ENCODE assay signal across 9 cellular contexts in genomic region chr4:102299708-102300107, GRCh38. TPM values are rescaled to one million over a fixed set of nuclear protein-coding genes. Genes with fewer than 3 reads are reported as not detected.
A peak's percentile ranks its signal among the peaks of the same experiment; 100 is the strongest.
DNase-seq lines count a peak whose midpoint lies in the region; ATAC-seq and TF ChIP-seq lines count a peak whose summit lies in the region.
"Had no signal": no experiment of that assay in that cellular context is flagged by ENCODE, and none has a peak within 500 bp of the region (broad histone marks: within the 10 kb centered on the region; RNA-seq: fewer than 3 reads in every experiment).

No MANE protein-coding gene starts in this region.

- no peak overlapping the region for H3K4me3 Mint-ChIP-seq in central memory CD8-positive, alpha-beta T cell
- no peak overlapping the region for H3K4me3 Mint-ChIP-seq in type B pancreatic cell
- H3K4me3 Mint-ChIP-seq: dendritic cell treated with granulocyte-macrophage colony-stimulating factor and Interleukin-4, amounts not matched to agents 40 ng/mL and 50 ng/mL, for 4 days had no signal

- peaks cover 7% of the 10 kb centered on the region for H3K36me3 Mint-ChIP-seq in central memory CD8-positive, alpha-beta T cell (ENCODE audit: insufficient read depth)
- no peaks in the 10 kb centered on the region for H3K36me3 Mint-ChIP-seq in type B pancreatic cell

- BruUV-seq in OCI-LY7 (replicated peaks; lab: Mats Ljungman, UMichigan): no TSS peak

- H3K9me3 Mint-ChIP-seq in central memory CD8-positive, alpha-beta T cell: no peaks in the 10 kb centered on the region
- H3K9me3 Mint-ChIP-seq in type B pancreatic cell: no peaks in the 10 kb centered on the region
- H3K9me3 Mint-ChIP-seq: dendritic cell treated with granulocyte-macrophage colony-stimulating factor and Interleukin-4, amounts not matched to agents 40 ng/mL and 50 ng/mL, for 4 days had no signal

- H3K9ac ChIP-seq in liver (ENCODE audit: low read depth in 1 of 2, low read length in 2 of 2): no peak overlapping the region

- H3K4me1 Mint-ChIP-seq in central memory CD8-positive, alpha-beta T cell: no peaks in the 10 kb centered on the region
- H3K4me1 Mint-ChIP-seq in type B pancreatic cell (ENCODE audit: unreplicated experiment): peaks cover 4% of the 10 kb centered on the region

- TF ChIP-seq CTCF in OCI-LY7 (conservative IDR thresholded peaks at IDR 0.05; ENCODE audit: low read length): peak; percentile 90
- peak; percentile 50 for TF ChIP-seq CTCF in liver (IDR thresholded peaks at IDR 0.05; ENCODE audit: low read depth, low read length, missing input control)
- peak; percentile 82 for TF ChIP-seq CTCF in type B pancreatic cell (conservative IDR thresholded peaks at IDR 0.05)

- H3K4me1 ChIP-seq in OCI-LY7 (ENCODE audit: insufficient read depth, low read length, poor library complexity, severe bottlenecking): peaks cover 10% of the 10 kb centered on the region
- H3K4me1 ChIP-seq in liver (ENCODE audit: control insufficient read depth in 4 of 4, insufficient read depth in 4 of 4, low read length in 3 of 4): peaks cover 2 to 10% (median 6%) of the 10 kb centered on the region in 4 donors

- H3K27me3 ChIP-seq in liver (ENCODE audit: control insufficient read depth in 4 of 4, insufficient read depth in 4 of 4, low read length in 3 of 4): no peaks in the 10 kb centered on the region

- H3K36me3 ChIP-seq in OCI-LY7 (ENCODE audit: insufficient read depth, low read length): peaks cover 42% of the 10 kb centered on the region
- peaks cover 0 to 5% (median 0%) of the 10 kb centered on the region in 4 donors for H3K36me3 ChIP-seq in liver (ENCODE audit: control insufficient read depth in 4 of 4, insufficient read depth in 3 of 4, low read depth in 1 of 4, low read length in 3 of 4)

- H3K4me2 ChIP-seq in OCI-LY7 (ENCODE audit: low read length): no peak overlapping the region

- no peaks in the 10 kb centered on the region for H4K20me1 ChIP-seq in OCI-LY7 (ENCODE audit: insufficient read depth, low read length)

- no peak overlapping the region for H3K4me3 ChIP-seq in OCI-LY7 (ENCODE audit: low read depth, low read length, poor library complexity, severe bottlenecking)
- H3K4me3 ChIP-seq in liver (ENCODE audit: low read depth in 1 of 3, low read length in 3 of 3): no peak overlapping the region

- H3K27me3 Mint-ChIP-seq in central memory CD8-positive, alpha-beta T cell: no peaks in the 10 kb centered on the region
- no peaks in the 10 kb centered on the region for H3K27me3 Mint-ChIP-seq in type B pancreatic cell
- H3K27me3 Mint-ChIP-seq: dendritic cell treated with granulocyte-macrophage colony-stimulating factor and Interleukin-4, amounts not matched to agents 40 ng/mL and 50 ng/mL, for 4 days had no signal

- H3K9me3 ChIP-seq in OCI-LY7 (ENCODE audit: low read length) (no peaks in the 10 kb centered on the region), liver (ENCODE audit: control insufficient read depth in 4 of 4, low read length in 3 of 4) (no peaks in the 10 kb centered on the region)

- H2AFZ ChIP-seq in OCI-LY7 (ENCODE audit: low read length): no peak overlapping the region

- intact Hi-C loops in OCI-LY7 (cut with micrococcal nuclease; ENCODE audit: unreplicated experiment): loop anchor here (1.0 kb wide), 1 partner anchor 42 kb away; no protein-coding TSS in a partner anchor

- no peak overlapping the region for H3K27ac ChIP-seq in OCI-LY7 (ENCODE audit: low read depth, low read length, poor library complexity, severe bottlenecking)
- H3K27ac ChIP-seq in liver (ENCODE audit: low read depth in 1 of 2, low read length in 2 of 2): no peak overlapping the region

- ATAC-seq in GM19328 (IDR thresholded peaks at IDR 0.05; ENCODE audit: unreplicated experiment): peak; percentile 85
- peak; percentile 80 for ATAC-seq in HG03139 (IDR thresholded peaks at IDR 0.05; ENCODE audit: unreplicated experiment)
- ATAC-seq in central memory CD8-positive, alpha-beta T cell (replicated peaks; ENCODE audit: extremely low read depth, poor library complexity, severe bottlenecking): peak; percentile 54

- peak; percentile 1 for DNase-seq in NCI-H2107 treated with DMSO at 0.1 percent for 48 hours (lab: John Stamatoyannopoulos, UW; ENCODE audit: unreplicated experiment)
- no peak for DNase-seq in NCI-H2107 (lab: John Stamatoyannopoulos, UW)
- peak; percentile 56 for DNase-seq in OCI-LY7 (ENCODE audit: low spot score)
- no peak for DNase-seq in central memory CD8-positive, alpha-beta T cell (ENCODE audit: low spot score in 2 of 2)
- no peak for DNase-seq in type B pancreatic cell (ENCODE audit: extremely low spot score, unreplicated experiment)

- no peaks in the 10 kb centered on the region for H3K9me2 ChIP-seq in OCI-LY7 (ENCODE audit: insufficient read depth, low read length)

- WGBS in liver: 30% methylated on average over 4 of the region's 4 CpGs

- CTCF ChIA-PET in OCI-LY7 (lab: Charles Lee; ENCODE audit: unreplicated experiment): interaction anchor here (1.0 to 1.2 kb wide), 2 partner anchors 8 to 18 kb away, joined by 3 read pairs; no protein-coding TSS in a partner anchor

- POLR2A ChIA-PET in OCI-LY7 (lab: Charles Lee): interaction anchor here (0.6 to 1.2 kb wide), 3 partner anchors 8 to 105 kb away, joined by 3 to 4 read pairs (median 3); no protein-coding TSS in a partner anchor

- no peaks in the 10 kb centered on the region for H3K79me2 ChIP-seq in OCI-LY7 (ENCODE audit: insufficient read depth, low read depth, low read length)

- peak; percentile 71 to 76 for TF ChIP-seq RAD21 in liver (IDR thresholded peaks at IDR 0.05)

- H3K27ac Mint-ChIP-seq in central memory CD8-positive, alpha-beta T cell (ENCODE audit: low read depth): no peak overlapping the region
- no peak overlapping the region for H3K27ac Mint-ChIP-seq in type B pancreatic cell
- H3K27ac Mint-ChIP-seq: dendritic cell treated with granulocyte-macrophage colony-stimulating factor and Interleukin-4, amounts not matched to agents 40 ng/mL and 50 ng/mL, for 4 days had no signal

TF ChIP-seq in liver, 16 proteins besides CTCF, POLR2A, EP300 and RAD21:
- TF ChIP-seq NR2F2 (IDR thresholded peaks at IDR 0.05) (no peak), SP1 (IDR thresholded peaks at IDR 0.05) (no peak)

RNA-seq across cellular contexts. Expression of gene SLC39A8, which starts 45.6 kb away (rescaled TPM):
- 29.2 and 35.4 TPM in 2 replicates for total RNA-seq in OCI-LY7 (2014; rRNA removed; shearing (Covaris generic))
- 57.0 and 60.5 TPM in 2 replicates for total RNA-seq in OCI-LY7 (2022)
- 10 to 100 TPM; 30.3 to 50.5 TPM for total RNA-seq in liver
- polyA plus RNA-seq in liver: 10 to 100 TPM; 14.6 to 14.9 TPM
- 8.3 and 15.3 TPM in 2 replicates for total RNA-seq in type B pancreatic cell (ENCODE audit: low replicate concordance)

Comparison
In these comparisons a context has a peak if more than half of its experiments do, and no peak if none do; other contexts are left out.
1. DNase-seq: peak in NCI-H2107 treated with DMSO at 0.1 percent for 48 hours (single experiment) and OCI-LY7 (single experiment); none in NCI-H2107 (single experiment), central memory CD8-positive, alpha-beta T cell (0 of 2) and type B pancreatic cell (single experiment).
2. Peak in every context shown above with its lines, with median percentiles within 50 percentile points of each other: ATAC-seq and CTCF ChIP-seq.